Comparison of ENCODE assay signal across 22 cellular contexts in genomic region chr20:63117151-63117550, GRCh38.
DNase-seq lines count a peak whose midpoint lies in the region; ATAC-seq, FAIRE-seq and TF ChIP-seq lines count a peak whose summit lies in the region.
"Had no signal": no experiment of that assay in that cellular context is flagged by ENCODE, and none has a peak within 500 bp of the region (broad histone marks: within the 10 kb centered on the region; RNA-seq: fewer than 3 reads in every experiment).

No MANE protein-coding gene starts in this region.

- H3K4me3 ChIP-seq in right cardiac atrium (ENCODE audit: low read length) (no peak overlapping the region), H1 (ENCODE audit: extremely low read depth in 1 of 4, insufficient read depth in 2 of 4, low read depth in 3 of 4, low read length in 4 of 4) (no peak overlapping the region), spleen (no peak overlapping the region)
- H3K4me3 ChIP-seq: PC-9, SJCRH30 had no signal

- TF ChIP-seq EP300 in H1 (IDR thresholded peaks at IDR 0.05; ENCODE audit: borderline replicate concordance in 1 of 2, low read depth in 2 of 2, low read length in 2 of 2) = no peak

- H2BK120ac ChIP-seq in H1 (replicated peaks; ENCODE audit: low read depth, low read length) = no peak overlapping the region

- TF ChIP-seq CTCF in H1 (IDR thresholded peaks at IDR 0.05; ENCODE audit: control extremely low read depth in 1 of 3, insufficient read depth in 1 of 3, low read depth in 1 of 3, low read length in 3 of 3) = no peak
- no peak for TF ChIP-seq CTCF in spleen (IDR thresholded peaks at IDR 0.05 in 8 of 11, conservative IDR thresholded peaks at IDR 0.05 in 3 of 11)

- no peak overlapping the region for H3K4me2 ChIP-seq in H1 (ENCODE audit: insufficient read depth in 1 of 2, low read depth in 2 of 2, low read length in 2 of 2)
- H3K4me2 ChIP-seq: PC-9 had no signal

- H3K14ac ChIP-seq in H1 (ENCODE audit: insufficient read length) = no peak overlapping the region

- H4K91ac ChIP-seq in H1 (replicated peaks; ENCODE audit: insufficient read length, low read length) = no peak overlapping the region

- DNase-seq in DMS79 treated with DMSO at 0.1 percent for 48 hours (lab: John Stamatoyannopoulos, UW) (peak; percentile 99), DMS79 (lab: John Stamatoyannopoulos, UW) (no peak), right cardiac atrium (peak in 2 of 3 donors; percentile 0 to 9), Right ventricle myocardium superior (no peak), H1 (ENCODE audit: low read depth in 1 of 2, low spot score in 2 of 2) (no peak), spleen (peak; percentile 30), 8988T (no peak)
- no peak for DNase-seq in stimulated activated CD4-positive, alpha-beta T cell treated with anti-CD3 and anti-CD28 coated beads, Interleukin-12 subunit alpha, Interleukin-12 subunit beta, amount 100 ng/mL, for 4 hours
- DNase-seq: CD4-positive, CD25-positive, alpha-beta regulatory T cell; HFFc6; KG1; MV-4-11; NCI-H146; NCI-H2029 treated with DMSO at 0.1 percent for 48 hours; NCI-H446 treated with DMSO at 0.1 percent for 48 hours; NCI-H774 had no signal

- no peaks in the 10 kb centered on the region for H3K79me2 ChIP-seq in H1 (ENCODE audit: control insufficient read depth in 1 of 2, insufficient read depth in 2 of 2, low read length in 2 of 2)

- H4K8ac ChIP-seq in H1 (ENCODE audit: extremely low read depth, insufficient read depth, low read length) = no peak overlapping the region

- 0 out of 2 replicates have a peak overlapping the region, but pooled peaks have one; percentile 9 for H2AK5ac ChIP-seq in H1 (ENCODE audit: low read depth, low read length)

- H3K9me3 ChIP-seq in right cardiac atrium (ENCODE audit: control insufficient read depth, low read length) = peaks cover 2% of the 10 kb centered on the region
- H3K9me3 ChIP-seq in H1 (ENCODE audit: insufficient read depth in 2 of 2, low read depth in 1 of 2, low read length in 1 of 2) = no peaks in the 10 kb centered on the region
- H3K9me3 ChIP-seq in spleen = peaks cover 0 to 8% (median 3%) of the 10 kb centered on the region in 8 donors
- H3K9me3 ChIP-seq: SJCRH30 had no signal

- no peaks in the 10 kb centered on the region for H3K79me1 ChIP-seq in H1 (ENCODE audit: low read depth, low read length)

- no peak for TF ChIP-seq POLR2A in H1 (IDR thresholded peaks at IDR 0.05; ENCODE audit: control extremely low read depth in 1 of 2, low read depth in 2 of 2, low read length in 2 of 2)
- TF ChIP-seq POLR2A in spleen (IDR thresholded peaks at IDR 0.05) = no peak

- H3K36me3 ChIP-seq in H1 (ENCODE audit: control insufficient read depth in 2 of 4, insufficient read depth in 4 of 4, low read length in 3 of 4) (no peaks in the 10 kb centered on the region), spleen (no peaks in the 10 kb centered on the region)
- H3K36me3 ChIP-seq: SJCRH30 had no signal

- no peak overlapping the region for H2BK20ac ChIP-seq in H1 (ENCODE audit: low read length)

- no peak overlapping the region for H2BK15ac ChIP-seq in H1 (ENCODE audit: low read length)

- POLR2A ChIA-PET in H1 (lab: Charles Lee; ENCODE audit: partially characterized antibody) = no interaction called here

- no peak overlapping the region for H2BK5ac ChIP-seq in H1 (ENCODE audit: low read depth, low read length)

- peaks cover 0 to 10% of the 10 kb centered on the region in 2 experiments for H4K20me1 ChIP-seq in H1 (replicated peaks in 1 of 2; ENCODE audit: control insufficient read depth in 1 of 2, insufficient read depth in 2 of 2, low read length in 2 of 2)

- no peak overlapping the region for H2AFZ ChIP-seq in H1 (ENCODE audit: low read length)
- H2AFZ ChIP-seq: PC-9 had no signal

- no peak overlapping the region for H3K56ac ChIP-seq in H1 (replicated peaks; ENCODE audit: insufficient read length, low read depth, low read length)

- no peaks in the 10 kb centered on the region for H3K27me3 ChIP-seq in right cardiac atrium (ENCODE audit: control insufficient read depth, insufficient read depth)
- peaks cover 0 to 7% (median 3%) of the 10 kb centered on the region in 4 experiments; a peak in 4 of 7 replicates for H3K27me3 ChIP-seq in H1 (replicated peaks in 1 of 4; ENCODE audit: control insufficient read depth in 3 of 4, extremely low read depth in 1 of 4, insufficient read depth in 3 of 4, low read length in 3 of 4)
- peaks cover 0 to 92% (median 12%) of the 10 kb centered on the region in 7 donors for H3K27me3 ChIP-seq in spleen (replicated peaks in 1 of 7)

- H3K27ac ChIP-seq in right cardiac atrium (ENCODE audit: low read length) (no peak overlapping the region), H1 (ENCODE audit: low read depth, low read length) (no peak overlapping the region), spleen (no peak overlapping the region)
- H3K27ac ChIP-seq: 22Rv1, PC-9, RWPE1, SJCRH30 had no signal

- H2BK12ac ChIP-seq in H1 (ENCODE audit: low read depth, low read length) = no peak overlapping the region

- no peak overlapping the region for H4K5ac ChIP-seq in H1 (ENCODE audit: insufficient read length, low read depth, low read length)

- no peak overlapping the region for H3K23ac ChIP-seq in H1 (ENCODE audit: insufficient read length)

- H3K9ac ChIP-seq in H1 (replicated peaks in 1 of 4; ENCODE audit: extremely low read depth in 1 of 4, low read depth in 3 of 4, low read length in 3 of 4) = no peak overlapping the region

- CTCF ChIA-PET in H1 (lab: Charles Lee; ENCODE audit: partially characterized antibody) = interaction anchor here (0.8 to 1.6 kb wide), 3 partner anchors 10 to 349 kb away, joined by 3 to 4 read pairs (median 4); no protein-coding TSS in a partner anchor

- peaks cover 2% of the 10 kb centered on the region; the same call in 1 of the 2 replicates for H3K23me2 ChIP-seq in H1 (ENCODE audit: low read depth, low read length)

- H3K4me1 ChIP-seq in right cardiac atrium (ENCODE audit: control insufficient read depth, insufficient read depth, low read length) = no peaks in the 10 kb centered on the region
- no peaks in the 10 kb centered on the region; a peak in 1 of 7 replicates for H3K4me1 ChIP-seq in H1 (replicated peaks in 1 of 4; ENCODE audit: control insufficient read depth in 3 of 4, insufficient read depth in 4 of 4, low read length in 3 of 4)
- H3K4me1 ChIP-seq in spleen = no peaks in the 10 kb centered on the region
- H3K4me1 ChIP-seq: Caco-2, SJCRH30 had no signal

- WGBS in right cardiac atrium = 63% methylated on average over 9 of the region's 9 CpGs
- WGBS in H1 (ENCODE audit: extremely low coverage in 1 of 2, insufficient coverage in 1 of 2, insufficient read length in 1 of 2, insufficient replicate concordance in 2 of 2, low coverage in 1 of 2, low lambda C conversion rate in 2 of 2, missing lambda C conversion rate in 1 of 2), 2 experiments = 86% methylated on average over 9 of the region's 9 CpGs; no CpG with 5 or more reads in 1 of the 2 experiments
- 63 to 75% (median 66%) methylated on average over 8 to 9 of the region's 9 CpGs for WGBS in spleen, 5 donors

- H3K18ac ChIP-seq in H1 (ENCODE audit: extremely low read depth, low read length) = no peak overlapping the region

- H3K4ac ChIP-seq in H1 (replicated peaks; ENCODE audit: insufficient read length, low read depth, low read length) = no peak overlapping the region

- no peak for FAIRE-seq in H1 (lab: Jason Lieb, UNC)
- FAIRE-seq: H54 had no signal

- ATAC-seq in right cardiac atrium (no peak), Right ventricle myocardium superior (ENCODE audit: poor library complexity) (no peak)

- intact Hi-C loops in right cardiac atrium (cut with DNase I) (no loop called here), Right ventricle myocardium superior (cut with DNase I) (no loop called here), spleen (cut with DNase I; ENCODE audit: low total_unique reads) (no loop called here)

- no peak for TF ChIP-seq RAD21 in H1 (IDR thresholded peaks at IDR 0.05 in 1 of 2, conservative IDR thresholded peaks at IDR 0.05 in 1 of 2; ENCODE audit: low read depth in 2 of 2, low read length in 2 of 2)

TF ChIP-seq in H1, 55 proteins besides CTCF, POLR2A, EP300 and RAD21:
- no peak for TF ChIP-seq CEBPB (IDR thresholded peaks at IDR 0.05; ENCODE audit: low read depth, low read length)

Comparison
In these comparisons a context has a peak if more than half of its experiments do, and no peak if none do; other contexts are left out.
1. DNase-seq: peak in DMS79 treated with DMSO at 0.1 percent for 48 hours (single experiment), right cardiac atrium (2 of 3) and spleen (single experiment); none in DMS79 (single experiment), Right ventricle myocardium superior (single experiment), H1 (0 of 2), 8988T (single experiment) and stimulated activated CD4-positive, alpha-beta T cell treated with anti-CD3 and anti-CD28 coated beads, Interleukin-12 subunit alpha, Interleukin-12 subunit beta, amount 100 ng/mL, for 4 hours (single experiment).